Comparison of ENCODE assay signal across 19 cellular contexts in the genomic region with DNA sequence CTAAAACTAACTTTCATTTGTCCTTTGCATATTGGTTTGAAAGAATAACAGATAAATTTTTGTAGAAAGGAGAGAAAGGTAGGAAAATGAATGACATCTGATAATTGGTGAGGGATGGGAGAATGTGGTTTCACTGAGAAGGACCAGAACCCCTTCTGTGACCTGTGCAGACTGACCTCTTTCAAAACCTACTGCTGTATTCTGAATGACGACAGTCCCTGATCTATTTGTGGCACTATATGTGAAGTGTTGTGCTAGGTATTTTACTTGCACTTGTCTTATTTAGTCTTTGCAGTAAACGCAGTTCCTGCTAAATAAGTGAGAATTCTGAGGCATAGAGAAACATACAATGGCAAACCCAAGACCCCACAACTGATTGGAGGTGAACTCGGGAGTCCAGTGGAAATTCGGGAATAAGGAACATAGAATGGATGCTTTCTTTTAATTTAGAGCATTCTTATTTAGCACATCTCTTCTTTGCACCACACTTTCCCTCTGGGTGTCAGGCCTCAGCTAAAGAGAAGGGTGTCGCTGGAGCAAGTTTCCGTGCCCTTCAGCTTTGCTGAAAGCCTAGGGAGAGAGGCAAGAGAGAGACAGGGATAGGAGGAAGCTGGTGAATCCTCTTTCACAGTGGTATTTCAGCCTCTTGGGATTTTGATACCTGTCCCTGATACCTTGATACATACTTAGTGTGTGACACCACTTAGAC.
"Had no signal": no experiment of that assay in that cellular context is flagged by ENCODE, and none has a peak within 500 bp of the region (broad histone marks: within the 10 kb centered on the region; RNA-seq: fewer than 3 reads in every experiment).

No MANE protein-coding gene starts in this region.

- H3K9me3 Mint-ChIP-seq: activated B cell treated with CpG ODN at 0.5 μM for 24 hours; activated CD8-positive, alpha-beta T cell treated with anti-CD3 and anti-CD28 coated beads for 36 hours; activated naive CD8-positive, alpha-beta T cell treated with anti-CD3 and anti-CD28 coated beads for 36 hours; activated T-helper 17 cell treated with anti-CD3 and anti-CD28 coated beads, Interleukin-2, amount 50 U/mL, for 72 hours; effector memory CD8-positive, alpha-beta T cell; mesothelial cell of epicardium; nephron progenitor cell; stimulated activated naive CD8-positive, alpha-beta T cell treated with anti-CD3 and anti-CD28 coated beads, Interleukin-15, Interleukin-2, amounts not matched to agents 100 ng/mL and 50 ng/mL, for 24 hours had no signal

- H3K27me3 Mint-ChIP-seq: activated CD8-positive, alpha-beta T cell treated with anti-CD3 and anti-CD28 coated beads for 36 hours; activated T-helper 17 cell treated with anti-CD3 and anti-CD28 coated beads, Interleukin-2, amount 50 U/mL, for 72 hours; effector memory CD8-positive, alpha-beta T cell; stimulated activated naive CD8-positive, alpha-beta T cell treated with anti-CD3 and anti-CD28 coated beads, Interleukin-15, Interleukin-2, amounts not matched to agents 100 ng/mL and 50 ng/mL, for 24 hours had no signal

- H3K27me3 ChIP-seq: esophagus squamous epithelium, testis had no signal

- H3K36me3 ChIP-seq: esophagus squamous epithelium had no signal

- H3K9me3 ChIP-seq: esophagus squamous epithelium, testis had no signal

- H3K27ac ChIP-seq: esophagus squamous epithelium, testis had no signal

- H3K36me3 Mint-ChIP-seq: activated naive CD8-positive, alpha-beta T cell treated with anti-CD3 and anti-CD28 coated beads for 36 hours; mesothelial cell of epicardium had no signal

- H3K4me1 Mint-ChIP-seq: activated B cell treated with CpG ODN at 0.5 μM for 24 hours; activated naive CD8-positive, alpha-beta T cell treated with anti-CD3 and anti-CD28 coated beads for 36 hours; activated T-helper 17 cell treated with anti-CD3 and anti-CD28 coated beads, Interleukin-2, amount 50 U/mL, for 72 hours had no signal

- H3K4me3 Mint-ChIP-seq: activated B cell treated with CpG ODN at 0.5 μM for 24 hours; activated CD8-positive, alpha-beta T cell treated with anti-CD3 and anti-CD28 coated beads for 36 hours; activated naive CD8-positive, alpha-beta T cell treated with anti-CD3 and anti-CD28 coated beads for 36 hours; activated T-helper 17 cell treated with anti-CD3 and anti-CD28 coated beads, Interleukin-2, amount 50 U/mL, for 72 hours; effector memory CD8-positive, alpha-beta T cell; mesothelial cell of epicardium; nephron progenitor cell; stimulated activated naive CD8-positive, alpha-beta T cell treated with anti-CD3 and anti-CD28 coated beads, Interleukin-15, Interleukin-2, amounts not matched to agents 100 ng/mL and 50 ng/mL, for 24 hours had no signal

- H3K4me1 ChIP-seq: esophagus squamous epithelium, testis had no signal

- DNase-seq: activated B cell treated with CpG ODN at 0.5 μM for 24 hours; activated CD4-positive, alpha-beta T cell treated with anti-CD3 and anti-CD28 coated beads for 48 hours; activated CD8-positive, alpha-beta T cell treated with anti-CD3 and anti-CD28 coated beads for 36 hours; activated naive CD4-positive, alpha-beta T cell; activated naive CD8-positive, alpha-beta T cell treated with anti-CD3 and anti-CD28 coated beads for 36 hours; activated T-cell treated with anti-CD3 and anti-CD28 coated beads, Interleukin-2, amount 50 U/mL, for 1 hour; amniotic stem cell; effector memory CD8-positive, alpha-beta T cell; esophagus squamous epithelium; hippocampal formation; islet precursor cell; nephron progenitor cell; small intestine; stimulated activated CD4-positive, alpha-beta T cell treated with anti-CD3 and anti-CD28 coated beads, Interleukin-15, amount 100 ng/mL, for 24 hours; stimulated activated CD4-positive, alpha-beta T cell treated with anti-CD3 and anti-CD28 coated beads, Interleukin-2, amount 100 ng/mL, for 48 hours; testis had no signal

- ATAC-seq: activated CD8-positive, alpha-beta T cell treated with anti-CD3 and anti-CD28 coated beads for 36 hours; activated T-helper 17 cell treated with anti-CD3 and anti-CD28 coated beads, Interleukin-2, amount 50 U/mL, for 72 hours; effector memory CD8-positive, alpha-beta T cell had no signal

- H3K27ac Mint-ChIP-seq: activated B cell treated with CpG ODN at 0.5 μM for 24 hours; activated CD8-positive, alpha-beta T cell treated with anti-CD3 and anti-CD28 coated beads for 36 hours; activated naive CD8-positive, alpha-beta T cell treated with anti-CD3 and anti-CD28 coated beads for 36 hours; activated T-helper 17 cell treated with anti-CD3 and anti-CD28 coated beads, Interleukin-2, amount 50 U/mL, for 72 hours; effector memory CD8-positive, alpha-beta T cell; mesothelial cell of epicardium; nephron progenitor cell; stimulated activated naive CD8-positive, alpha-beta T cell treated with anti-CD3 and anti-CD28 coated beads, Interleukin-15, Interleukin-2, amounts not matched to agents 100 ng/mL and 50 ng/mL, for 24 hours had no signal

- H3K4me3 ChIP-seq: esophagus squamous epithelium, testis had no signal
